ENCODE assay signal across 1 cellular context in genomic region chr14:60646202-60646886, GRCh38.
TF ChIP-seq lines count a peak whose summit lies in the region.

No MANE protein-coding gene starts in this region.

TF ChIP-seq in HEK293, 187 proteins besides CTCF, POLR2A, EP300 and RAD21 (continued from another document):
- TF ChIP-seq, protein P1, sequence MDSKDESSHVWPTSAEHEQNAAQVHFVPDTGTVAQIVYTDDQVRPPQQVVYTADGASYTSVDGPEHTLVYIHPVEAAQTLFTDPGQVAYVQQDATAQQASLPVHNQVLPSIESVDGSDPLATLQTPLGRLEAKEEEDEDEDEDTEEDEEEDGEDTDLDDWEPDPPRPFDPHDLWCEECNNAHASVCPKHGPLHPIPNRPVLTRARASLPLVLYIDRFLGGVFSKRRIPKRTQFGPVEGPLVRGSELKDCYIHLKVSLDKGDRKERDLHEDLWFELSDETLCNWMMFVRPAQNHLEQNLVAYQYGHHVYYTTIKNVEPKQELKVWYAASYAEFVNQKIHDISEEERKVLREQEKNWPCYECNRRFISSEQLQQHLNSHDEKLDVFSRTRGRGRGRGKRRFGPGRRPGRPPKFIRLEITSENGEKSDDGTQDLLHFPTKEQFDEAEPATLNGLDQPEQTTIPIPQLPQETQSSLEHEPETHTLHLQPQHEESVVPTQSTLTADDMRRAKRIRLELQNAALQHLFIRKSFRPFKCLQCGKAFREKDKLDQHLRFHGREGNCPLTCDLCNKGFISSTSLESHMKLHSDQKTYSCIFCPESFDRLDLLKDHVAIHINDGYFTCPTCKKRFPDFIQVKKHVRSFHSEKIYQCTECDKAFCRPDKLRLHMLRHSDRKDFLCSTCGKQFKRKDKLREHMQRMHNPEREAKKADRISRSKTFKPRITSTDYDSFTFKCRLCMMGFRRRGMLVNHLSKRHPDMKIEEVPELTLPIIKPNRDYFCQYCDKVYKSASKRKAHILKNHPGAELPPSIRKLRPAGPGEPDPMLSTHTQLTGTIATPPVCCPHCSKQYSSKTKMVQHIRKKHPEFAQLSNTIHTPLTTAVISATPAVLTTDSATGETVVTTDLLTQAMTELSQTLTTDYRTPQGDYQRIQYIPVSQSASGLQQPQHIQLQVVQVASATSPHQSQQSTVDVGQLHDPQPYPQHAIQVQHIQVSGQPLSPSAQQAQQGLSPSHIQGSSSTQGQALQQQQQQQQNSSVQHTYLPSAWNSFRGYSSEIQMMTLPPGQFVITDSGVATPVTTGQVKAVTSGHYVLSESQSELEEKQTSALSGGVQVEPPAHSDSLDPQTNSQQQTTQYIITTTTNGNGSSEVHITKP (tag by site-specific recombination; IDR thresholded peaks at IDR 0.05), result peak; percentile 90
- TF ChIP-seq ZNF335 (tag by site-specific recombination; conservative IDR thresholded peaks at IDR 0.05) (peak; percentile 10; the same call in 1 of the 2 replicates), ZNF48 (tag by site-specific recombination; IDR thresholded peaks at IDR 0.05) (no peak), ZNF830 (tag by site-specific recombination; IDR thresholded peaks at IDR 0.05; ENCODE audit: low read depth) (no peak), ZNF692 (tag by site-specific recombination; IDR thresholded peaks at IDR 0.05) (no peak), ZNF311 (tag by site-specific recombination; IDR thresholded peaks at IDR 0.05; ENCODE audit: borderline replicate concordance) (no peak), ZNF571 (tag by site-specific recombination; IDR thresholded peaks at IDR 0.05) (no peak), ZNF341 (tag by site-specific recombination; IDR thresholded peaks at IDR 0.05; ENCODE audit: low read depth) (peak; percentile 74), RBAK (tag by site-specific recombination; IDR thresholded peaks at IDR 0.05) (no peak), ZNF677 (tag by site-specific recombination; IDR thresholded peaks at IDR 0.05) (no peak), ZNF701 (tag by site-specific recombination; IDR thresholded peaks at IDR 0.05) (no peak), ZBTB21 (tag by site-specific recombination; IDR thresholded peaks at IDR 0.05) (no peak), KLF10 (tag by site-specific recombination; IDR thresholded peaks at IDR 0.05) (no peak), TRIM28 (IDR thresholded peaks at IDR 0.05; ENCODE audit: borderline replicate concordance, low read length) (no peak), ZFP37 (tag by site-specific recombination; IDR thresholded peaks at IDR 0.05) (no peak), ZNF610 (tag by site-specific recombination; IDR thresholded peaks at IDR 0.05; ENCODE audit: borderline replicate concordance) (0 out of 2 replicates have a peak, but pooled peaks have one; percentile 30), ZNF707 (tag by site-specific recombination; IDR thresholded peaks at IDR 0.05) (no peak), TSHZ1 (tag by site-specific recombination; IDR thresholded peaks at IDR 0.05; ENCODE audit: borderline replicate concordance) (no peak)
- TF ChIP-seq, protein P2, sequence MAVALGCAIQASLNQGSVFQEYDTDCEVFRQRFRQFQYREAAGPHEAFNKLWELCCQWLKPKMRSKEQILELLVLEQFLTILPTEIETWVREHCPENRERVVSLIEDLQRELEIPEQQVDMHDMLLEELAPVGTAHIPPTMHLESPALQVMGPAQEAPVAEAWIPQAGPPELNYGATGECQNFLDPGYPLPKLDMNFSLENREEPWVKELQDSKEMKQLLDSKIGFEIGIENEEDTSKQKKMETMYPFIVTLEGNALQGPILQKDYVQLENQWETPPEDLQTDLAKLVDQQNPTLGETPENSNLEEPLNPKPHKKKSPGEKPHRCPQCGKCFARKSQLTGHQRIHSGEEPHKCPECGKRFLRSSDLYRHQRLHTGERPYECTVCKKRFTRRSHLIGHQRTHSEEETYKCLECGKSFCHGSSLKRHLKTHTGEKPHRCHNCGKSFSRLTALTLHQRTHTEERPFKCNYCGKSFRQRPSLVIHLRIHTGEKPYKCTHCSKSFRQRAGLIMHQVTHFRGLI (tag by site-specific recombination; IDR thresholded peaks at IDR 0.05), result no peak
